36 cellular contexts compared by ENCODE assay signal in genomic region chr1:156842618-156843300, GRCh38. TPM values are rescaled to one million over a fixed set of nuclear protein-coding genes. Genes with fewer than 3 reads are reported as not detected.
"Had no signal": no experiment of that assay in that cellular context is flagged by ENCODE, and none has a peak within 500 bp of the region (broad histone marks: within the 10 kb centered on the region; RNA-seq: fewer than 3 reads in every experiment).

No MANE protein-coding gene starts in this region.

- H3K27ac Mint-ChIP-seq: activated CD4-positive, alpha-beta memory T cell treated with anti-CD3 and anti-CD28 coated beads for 36 hours; activated CD4-positive, alpha-beta T cell treated with anti-CD3 and anti-CD28 coated beads for 36 hours; activated CD4-positive, alpha-beta T cell treated with anti-CD3 and anti-CD28 coated beads, Interleukin-2, amount 10 ng/mL, durations not matched to agents 24 days and 14 days; activated CD8-positive, alpha-beta memory T cell treated with anti-CD3 and anti-CD28 coated beads, Interleukin-2, amount 10 ng/mL, durations not matched to agents 7 days and 5 days; activated CD8-positive, alpha-beta T cell treated with anti-CD3 and anti-CD28 coated beads, Interleukin-2, amount 10 ng/mL, durations not matched to agents 7 days and 5 days; activated naive CD4-positive, alpha-beta T cell treated with anti-CD3 and anti-CD28 coated beads for 36 hours; activated naive CD8-positive, alpha-beta T cell treated with anti-CD3 and anti-CD28 coated beads for 36 hours; activated naive CD8-positive, alpha-beta T cell treated with anti-CD3 and anti-CD28 coated beads, Interleukin-2, amount 50 U/mL, for 24 hours; activated T-helper 1 cell treated with anti-CD3 and anti-CD28 coated beads, Interleukin-12 subunit alpha, Interleukin-12 subunit beta, Interleukin-2, Interleukin-4 antibody, amounts not matched to agents 30 ng/mL and 10 ng/mL and 1 ng/mL, durations not matched to agents 14 hours and 24 hours and 36 hours; activated T-helper 2 cell treated with anti-CD3 and anti-CD28 coated beads, Interferon-gamma antibody, Interleukin-2, Interleukin-4, amounts not matched to agents 10 μg/mL and 5 μg/mL and 100 μg/mL, durations not matched to agents 14 hours and 24 hours and 36 hours had no signal

- H3K4me3 Mint-ChIP-seq: activated CD4-positive, alpha-beta memory T cell treated with anti-CD3 and anti-CD28 coated beads for 36 hours; activated CD4-positive, alpha-beta T cell treated with anti-CD3 and anti-CD28 coated beads for 36 hours; activated CD4-positive, alpha-beta T cell treated with anti-CD3 and anti-CD28 coated beads, Interleukin-2, amount 10 ng/mL, durations not matched to agents 24 days and 14 days; activated CD8-positive, alpha-beta memory T cell treated with anti-CD3 and anti-CD28 coated beads, Interleukin-2, amount 10 ng/mL, durations not matched to agents 7 days and 5 days; activated CD8-positive, alpha-beta T cell treated with anti-CD3 and anti-CD28 coated beads, Interleukin-2, amount 10 ng/mL, durations not matched to agents 7 days and 5 days; activated naive CD4-positive, alpha-beta T cell treated with anti-CD3 and anti-CD28 coated beads for 36 hours; activated naive CD4-positive, alpha-beta T cell treated with anti-CD3 and anti-CD28 coated beads, Interleukin-2, amount 50 U/mL, for 24 hours; activated naive CD8-positive, alpha-beta T cell treated with anti-CD3 and anti-CD28 coated beads for 36 hours; activated naive CD8-positive, alpha-beta T cell treated with anti-CD3 and anti-CD28 coated beads, Interleukin-2, amount 50 U/mL, for 24 hours; activated T-helper 1 cell treated with anti-CD3 and anti-CD28 coated beads, Interleukin-12 subunit alpha, Interleukin-12 subunit beta, Interleukin-2, Interleukin-4 antibody, amounts not matched to agents 30 ng/mL and 10 ng/mL and 1 ng/mL, durations not matched to agents 14 hours and 24 hours and 36 hours had no signal

- H3K27ac ChIP-seq: adrenal gland, brain microvascular endothelial cell, colonic mucosa, epithelial cell of prostate, esophagus squamous epithelium, gastroesophageal sphincter had no signal

- H3K36me3 ChIP-seq: adrenal gland, brain microvascular endothelial cell, colonic mucosa, esophagus squamous epithelium, gastroesophageal sphincter had no signal

- H3K4me1 ChIP-seq: colonic mucosa had no signal

- H3K36me3 Mint-ChIP-seq: activated CD4-positive, alpha-beta memory T cell treated with anti-CD3 and anti-CD28 coated beads for 36 hours; activated CD8-positive, alpha-beta memory T cell treated with anti-CD3 and anti-CD28 coated beads, Interleukin-2, amount 10 ng/mL, durations not matched to agents 7 days and 5 days; activated naive CD4-positive, alpha-beta T cell treated with anti-CD3 and anti-CD28 coated beads, Interleukin-2, amount 50 U/mL, for 24 hours; activated naive CD8-positive, alpha-beta T cell treated with anti-CD3 and anti-CD28 coated beads for 36 hours had no signal

- H3K9me3 ChIP-seq: adrenal gland, colonic mucosa, esophagus squamous epithelium, gastroesophageal sphincter had no signal

- H3K9me3 Mint-ChIP-seq: activated CD4-positive, alpha-beta memory T cell treated with anti-CD3 and anti-CD28 coated beads for 36 hours; activated CD4-positive, alpha-beta T cell treated with anti-CD3 and anti-CD28 coated beads, Interleukin-2, amount 10 ng/mL, durations not matched to agents 24 days and 14 days; activated naive CD4-positive, alpha-beta T cell treated with anti-CD3 and anti-CD28 coated beads for 36 hours; activated naive CD4-positive, alpha-beta T cell treated with anti-CD3 and anti-CD28 coated beads, Interleukin-2, amount 50 U/mL, for 24 hours; activated naive CD8-positive, alpha-beta T cell treated with anti-CD3 and anti-CD28 coated beads for 36 hours; activated naive CD8-positive, alpha-beta T cell treated with anti-CD3 and anti-CD28 coated beads, Interleukin-2, amount 50 U/mL, for 24 hours; activated T-helper 1 cell treated with anti-CD3 and anti-CD28 coated beads, Interleukin-12 subunit alpha, Interleukin-12 subunit beta, Interleukin-2, Interleukin-4 antibody, amounts not matched to agents 30 ng/mL and 10 ng/mL and 1 ng/mL, durations not matched to agents 14 hours and 24 hours and 36 hours; activated T-helper 2 cell treated with anti-CD3 and anti-CD28 coated beads, Interferon-gamma antibody, Interleukin-2, Interleukin-4, amounts not matched to agents 10 μg/mL and 5 μg/mL and 100 μg/mL, durations not matched to agents 14 hours and 24 hours and 36 hours had no signal

- DNase-seq: activated CD4-positive, alpha-beta memory T cell treated with anti-CD3 and anti-CD28 coated beads for 36 hours; activated CD4-positive, alpha-beta T cell treated with anti-CD3 and anti-CD28 coated beads for 36 hours; activated CD4-positive, alpha-beta T cell treated with anti-CD3 and anti-CD28 coated beads, Interleukin-2, amount 10 ng/mL, durations not matched to agents 24 days and 14 days; activated CD4-positive, CD25-positive, alpha-beta regulatory T cell; activated CD4-positive, CD25-positive, alpha-beta regulatory T cell treated with anti-CD3 and anti-CD28 coated beads, Interleukin-2, amount 50 U/mL, for 72 hours; activated CD8-positive, alpha-beta memory T cell treated with anti-CD3 and anti-CD28 coated beads, Interleukin-2, amount 10 ng/mL, durations not matched to agents 7 days and 5 days; activated CD8-positive, alpha-beta memory T cell treated with anti-CD3 and anti-CD28 coated beads, Interleukin-2, amount 50 U/mL, for 4 hours; activated CD8-positive, alpha-beta T cell treated with anti-CD3 and anti-CD28 coated beads, Interleukin-2, amount 10 ng/mL, durations not matched to agents 7 days and 5 days; activated effector memory CD4-positive, alpha-beta T cell treated with anti-CD3 and anti-CD28 coated beads, Interleukin-2, amount 50 U/mL, for 16 hours; activated naive CD4-positive, alpha-beta T cell treated with anti-CD3 and anti-CD28 coated beads for 36 hours; activated naive CD8-positive, alpha-beta T cell treated with anti-CD3 and anti-CD28 coated beads for 36 hours; activated naive CD8-positive, alpha-beta T cell treated with anti-CD3 and anti-CD28 coated beads, Interleukin-2, amount 50 U/mL, for 24 hours; activated T-cell treated with anti-CD3 and anti-CD28 coated beads, Interleukin-2, amount 50 U/mL, for 1 hour; activated T-cell treated with anti-CD3 and anti-CD28 coated beads, Interleukin-2, amount 50 U/mL, for 48 hours; adrenal gland; amygdala; brain microvascular endothelial cell; caudate nucleus; colonic mucosa; effector memory CD4-positive, alpha-beta T cell; esophagus squamous epithelium; foreskin melanocyte; head of caudate nucleus; T-helper 2 cell had no signal

- FAIRE-seq: endothelial cell of umbilical vein had no signal

- H3K4me3 ChIP-seq: adrenal gland, colonic mucosa, esophagus squamous epithelium, gastroesophageal sphincter had no signal

- ATAC-seq: activated CD4-positive, alpha-beta T cell treated with anti-CD3 and anti-CD28 coated beads for 36 hours; activated CD8-positive, alpha-beta memory T cell treated with anti-CD3 and anti-CD28 coated beads, Interleukin-2, amount 10 ng/mL, durations not matched to agents 7 days and 5 days; activated CD8-positive, alpha-beta T cell treated with anti-CD3 and anti-CD28 coated beads, Interleukin-2, amount 10 ng/mL, durations not matched to agents 7 days and 5 days; activated naive CD8-positive, alpha-beta T cell treated with anti-CD3 and anti-CD28 coated beads, Interleukin-2, amount 50 U/mL, for 24 hours; gastroesophageal sphincter had no signal

RNA-seq across cellular contexts. Expression of gene INSRR, which starts 16.2 kb away (rescaled TPM):
- total RNA-seq: activated CD8-positive, alpha-beta memory T cell treated with anti-CD3 and anti-CD28 coated beads for 36 hours; activated naive CD4-positive, alpha-beta T cell treated with anti-CD3 and anti-CD28 coated beads for 36 hours; colonic mucosa; dermis microvascular lymphatic vessel endothelial cell; endothelial cell of umbilical vein; esophagus squamous epithelium; fibroblast of lung; fibroblast of villous mesenchyme; glomerular endothelial cell had no signal
- polyA plus RNA-seq: aorta, endothelial cell of umbilical vein, fibroblast of lung had no signal

RNA-seq across cellular contexts. Expression of gene NTRK1, which starts 17.9 kb away (rescaled TPM):
- total RNA-seq: dermis microvascular lymphatic vessel endothelial cell, endothelial cell of umbilical vein, fibroblast of lung, fibroblast of villous mesenchyme had no signal
- polyA plus RNA-seq: fibroblast of lung had no signal

RNA-seq across cellular contexts. Expression of gene SH2D2A, which starts 26.1 kb away (rescaled TPM):
- total RNA-seq: fibroblast of lung, fibroblast of villous mesenchyme had no signal
- polyA plus RNA-seq: fibroblast of lung had no signal

RNA-seq across cellular contexts. Expression of gene PEAR1, which starts 50.8 kb away (rescaled TPM):
- total RNA-seq: activated CD4-positive, alpha-beta memory T cell treated with anti-CD3 and anti-CD28 coated beads for 36 hours; activated CD4-positive, alpha-beta T cell treated with anti-CD3 and anti-CD28 coated beads for 36 hours; activated CD8-positive, alpha-beta memory T cell treated with anti-CD3 and anti-CD28 coated beads, Interleukin-2, amount 10 ng/mL, durations not matched to agents 7 days and 5 days; activated naive CD4-positive, alpha-beta T cell treated with anti-CD3 and anti-CD28 coated beads for 36 hours; activated naive CD8-positive, alpha-beta T cell treated with anti-CD3 and anti-CD28 coated beads for 36 hours had no signal
